ENCODE assay signal across 2 cellular contexts in the genomic region with DNA sequence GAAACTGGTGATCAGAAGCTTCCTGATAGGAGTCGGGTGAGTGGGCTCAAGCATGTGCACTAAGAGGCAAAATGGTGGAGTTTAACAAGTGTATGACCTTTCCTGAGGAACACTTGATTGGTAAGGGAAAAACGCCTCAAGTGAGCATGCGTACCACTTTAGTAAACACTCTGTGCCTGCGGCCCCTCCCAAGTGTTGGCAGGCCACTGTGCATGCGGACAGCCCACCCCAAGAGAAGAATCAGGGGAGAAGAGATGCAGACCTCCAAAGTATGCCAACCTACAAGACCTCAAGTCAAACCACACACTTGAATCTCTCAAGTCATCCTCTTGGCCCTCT.
TF ChIP-seq lines count a peak whose summit lies in the region.

No MANE protein-coding gene starts in this region.

TF ChIP-seq in GM23338, 12 proteins besides CTCF, POLR2A, EP300 and RAD21 (continued from another document):
- TF ChIP-seq, protein P1, sequence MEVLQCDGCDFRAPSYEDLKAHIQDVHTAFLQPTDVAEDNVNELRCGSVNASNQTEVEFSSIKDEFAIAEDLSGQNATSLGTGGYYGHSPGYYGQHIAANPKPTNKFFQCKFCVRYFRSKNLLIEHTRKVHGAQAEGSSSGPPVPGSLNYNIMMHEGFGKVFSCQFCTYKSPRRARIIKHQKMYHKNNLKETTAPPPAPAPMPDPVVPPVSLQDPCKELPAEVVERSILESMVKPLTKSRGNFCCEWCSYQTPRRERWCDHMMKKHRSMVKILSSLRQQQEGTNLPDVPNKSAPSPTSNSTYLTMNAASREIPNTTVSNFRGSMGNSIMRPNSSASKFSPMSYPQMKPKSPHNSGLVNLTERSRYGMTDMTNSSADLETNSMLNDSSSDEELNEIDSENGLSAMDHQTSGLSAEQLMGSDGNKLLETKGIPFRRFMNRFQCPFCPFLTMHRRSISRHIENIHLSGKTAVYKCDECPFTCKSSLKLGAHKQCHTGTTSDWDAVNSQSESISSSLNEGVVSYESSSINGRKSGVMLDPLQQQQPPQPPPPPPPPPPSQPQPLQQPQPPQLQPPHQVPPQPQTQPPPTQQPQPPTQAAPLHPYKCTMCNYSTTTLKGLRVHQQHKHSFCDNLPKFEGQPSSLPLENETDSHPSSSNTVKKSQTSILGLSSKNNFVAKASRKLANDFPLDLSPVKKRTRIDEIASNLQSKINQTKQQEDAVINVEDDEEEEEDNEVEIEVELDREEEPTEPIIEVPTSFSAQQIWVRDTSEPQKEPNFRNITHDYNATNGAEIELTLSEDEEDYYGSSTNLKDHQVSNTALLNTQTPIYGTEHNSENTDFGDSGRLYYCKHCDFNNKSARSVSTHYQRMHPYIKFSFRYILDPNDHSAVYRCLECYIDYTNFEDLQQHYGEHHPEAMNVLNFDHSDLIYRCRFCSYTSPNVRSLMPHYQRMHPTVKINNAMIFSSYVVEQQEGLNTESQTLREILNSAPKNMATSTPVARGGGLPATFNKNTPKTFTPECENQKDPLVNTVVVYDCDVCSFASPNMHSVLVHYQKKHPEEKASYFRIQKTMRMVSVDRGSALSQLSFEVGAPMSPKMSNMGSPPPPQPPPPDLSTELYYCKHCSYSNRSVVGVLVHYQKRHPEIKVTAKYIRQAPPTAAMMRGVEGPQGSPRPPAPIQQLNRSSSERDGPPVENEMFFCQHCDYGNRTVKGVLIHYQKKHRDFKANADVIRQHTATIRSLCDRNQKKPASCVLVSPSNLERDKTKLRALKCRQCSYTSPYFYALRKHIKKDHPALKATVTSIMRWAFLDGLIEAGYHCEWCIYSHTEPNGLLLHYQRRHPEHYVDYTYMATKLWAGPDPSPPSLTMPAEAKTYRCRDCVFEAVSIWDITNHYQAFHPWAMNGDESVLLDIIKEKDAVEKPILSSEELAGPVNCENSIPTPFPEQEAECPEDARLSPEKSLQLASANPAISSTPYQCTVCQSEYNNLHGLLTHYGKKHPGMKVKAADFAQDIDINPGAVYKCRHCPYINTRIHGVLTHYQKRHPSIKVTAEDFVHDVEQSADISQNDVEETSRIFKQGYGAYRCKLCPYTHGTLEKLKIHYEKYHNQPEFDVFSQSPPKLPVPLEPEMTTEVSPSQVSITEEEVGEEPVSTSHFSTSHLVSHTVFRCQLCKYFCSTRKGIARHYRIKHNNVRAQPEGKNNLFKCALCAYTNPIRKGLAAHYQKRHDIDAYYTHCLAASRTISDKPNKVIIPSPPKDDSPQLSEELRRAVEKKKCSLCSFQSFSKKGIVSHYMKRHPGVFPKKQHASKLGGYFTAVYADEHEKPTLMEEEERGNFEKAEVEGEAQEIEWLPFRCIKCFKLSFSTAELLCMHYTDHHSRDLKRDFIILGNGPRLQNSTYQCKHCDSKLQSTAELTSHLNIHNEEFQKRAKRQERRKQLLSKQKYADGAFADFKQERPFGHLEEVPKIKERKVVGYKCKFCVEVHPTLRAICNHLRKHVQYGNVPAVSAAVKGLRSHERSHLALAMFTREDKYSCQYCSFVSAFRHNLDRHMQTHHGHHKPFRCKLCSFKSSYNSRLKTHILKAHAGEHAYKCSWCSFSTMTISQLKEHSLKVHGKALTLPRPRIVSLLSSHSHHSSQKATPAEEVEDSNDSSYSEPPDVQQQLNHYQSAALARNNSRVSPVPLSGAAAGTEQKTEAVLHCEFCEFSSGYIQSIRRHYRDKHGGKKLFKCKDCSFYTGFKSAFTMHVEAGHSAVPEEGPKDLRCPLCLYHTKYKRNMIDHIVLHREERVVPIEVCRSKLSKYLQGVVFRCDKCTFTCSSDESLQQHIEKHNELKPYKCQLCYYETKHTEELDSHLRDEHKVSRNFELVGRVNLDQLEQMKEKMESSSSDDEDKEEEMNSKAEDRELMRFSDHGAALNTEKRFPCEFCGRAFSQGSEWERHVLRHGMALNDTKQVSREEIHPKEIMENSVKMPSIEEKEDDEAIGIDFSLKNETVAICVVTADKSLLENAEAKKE (CRISPR knock-in tag; IDR thresholded peaks at IDR 0.05): no peak
- TF ChIP-seq JUNB (IDR thresholded peaks at IDR 0.05; ENCODE audit: unreplicated experiment) (no peak), POLR2AphosphoS5 (IDR thresholded peaks at IDR 0.05; ENCODE audit: low read depth) (no peak), EZH2phosphoT487 (IDR thresholded peaks at IDR 0.05; ENCODE audit: unreplicated experiment) (no peak), NANOG (IDR thresholded peaks at IDR 0.05; ENCODE audit: borderline replicate concordance) (no peak), ZNF114 (CRISPR knock-in tag; IDR thresholded peaks at IDR 0.05) (no peak), STAT1 (IDR thresholded peaks at IDR 0.05; ENCODE audit: unreplicated experiment) (no peak)
- TF ChIP-seq, protein P2, sequence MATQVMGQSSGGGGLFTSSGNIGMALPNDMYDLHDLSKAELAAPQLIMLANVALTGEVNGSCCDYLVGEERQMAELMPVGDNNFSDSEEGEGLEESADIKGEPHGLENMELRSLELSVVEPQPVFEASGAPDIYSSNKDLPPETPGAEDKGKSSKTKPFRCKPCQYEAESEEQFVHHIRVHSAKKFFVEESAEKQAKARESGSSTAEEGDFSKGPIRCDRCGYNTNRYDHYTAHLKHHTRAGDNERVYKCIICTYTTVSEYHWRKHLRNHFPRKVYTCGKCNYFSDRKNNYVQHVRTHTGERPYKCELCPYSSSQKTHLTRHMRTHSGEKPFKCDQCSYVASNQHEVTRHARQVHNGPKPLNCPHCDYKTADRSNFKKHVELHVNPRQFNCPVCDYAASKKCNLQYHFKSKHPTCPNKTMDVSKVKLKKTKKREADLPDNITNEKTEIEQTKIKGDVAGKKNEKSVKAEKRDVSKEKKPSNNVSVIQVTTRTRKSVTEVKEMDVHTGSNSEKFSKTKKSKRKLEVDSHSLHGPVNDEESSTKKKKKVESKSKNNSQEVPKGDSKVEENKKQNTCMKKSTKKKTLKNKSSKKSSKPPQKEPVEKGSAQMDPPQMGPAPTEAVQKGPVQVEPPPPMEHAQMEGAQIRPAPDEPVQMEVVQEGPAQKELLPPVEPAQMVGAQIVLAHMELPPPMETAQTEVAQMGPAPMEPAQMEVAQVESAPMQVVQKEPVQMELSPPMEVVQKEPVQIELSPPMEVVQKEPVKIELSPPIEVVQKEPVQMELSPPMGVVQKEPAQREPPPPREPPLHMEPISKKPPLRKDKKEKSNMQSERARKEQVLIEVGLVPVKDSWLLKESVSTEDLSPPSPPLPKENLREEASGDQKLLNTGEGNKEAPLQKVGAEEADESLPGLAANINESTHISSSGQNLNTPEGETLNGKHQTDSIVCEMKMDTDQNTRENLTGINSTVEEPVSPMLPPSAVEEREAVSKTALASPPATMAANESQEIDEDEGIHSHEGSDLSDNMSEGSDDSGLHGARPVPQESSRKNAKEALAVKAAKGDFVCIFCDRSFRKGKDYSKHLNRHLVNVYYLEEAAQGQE (IDR thresholded peaks at IDR 0.05; ENCODE audit: unreplicated experiment): no peak
TF ChIP-seq in GM23338: peak in this region for 0.

TF ChIP-seq in WTC11, 78 proteins besides CTCF, POLR2A, EP300 and RAD21 (continued from another document):
- TF ChIP-seq, protein P3, sequence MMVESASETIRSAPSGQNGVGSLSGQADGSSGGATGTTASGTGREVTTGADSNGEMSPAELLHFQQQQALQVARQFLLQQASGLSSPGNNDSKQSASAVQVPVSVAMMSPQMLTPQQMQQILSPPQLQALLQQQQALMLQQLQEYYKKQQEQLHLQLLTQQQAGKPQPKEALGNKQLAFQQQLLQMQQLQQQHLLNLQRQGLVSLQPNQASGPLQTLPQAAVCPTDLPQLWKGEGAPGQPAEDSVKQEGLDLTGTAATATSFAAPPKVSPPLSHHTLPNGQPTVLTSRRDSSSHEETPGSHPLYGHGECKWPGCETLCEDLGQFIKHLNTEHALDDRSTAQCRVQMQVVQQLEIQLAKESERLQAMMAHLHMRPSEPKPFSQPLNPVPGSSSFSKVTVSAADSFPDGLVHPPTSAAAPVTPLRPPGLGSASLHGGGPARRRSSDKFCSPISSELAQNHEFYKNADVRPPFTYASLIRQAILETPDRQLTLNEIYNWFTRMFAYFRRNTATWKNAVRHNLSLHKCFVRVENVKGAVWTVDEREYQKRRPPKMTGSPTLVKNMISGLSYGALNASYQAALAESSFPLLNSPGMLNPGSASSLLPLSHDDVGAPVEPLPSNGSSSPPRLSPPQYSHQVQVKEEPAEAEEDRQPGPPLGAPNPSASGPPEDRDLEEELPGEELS (CRISPR knock-in tag; IDR thresholded peaks at IDR 0.05): no peak
- TF ChIP-seq MYBL2 (CRISPR knock-in tag; IDR thresholded peaks at IDR 0.05): no peak
